19 cellular contexts compared by ENCODE assay signal in genomic region chr21:25412090-25412489, GRCh38.
"Had no signal": no experiment of that assay in that cellular context is flagged by ENCODE, and none has a peak within 500 bp of the region (broad histone marks: within the 10 kb centered on the region; RNA-seq: fewer than 3 reads in every experiment).

No MANE protein-coding gene starts in this region.

- H3K9me3 ChIP-seq: suprapubic skin had no signal

- H3K27me3 ChIP-seq: suprapubic skin had no signal

- H3K4me1 ChIP-seq: suprapubic skin had no signal

- H3K27ac ChIP-seq: suprapubic skin had no signal

- H3K36me3 Mint-ChIP-seq: natural killer cell treated with Interleukin-12 subunit alpha and Interleukin-12 subunit beta and Interleukin-15 and Interleukin-18, amount 100 ng/mL, for 72 hours; type B pancreatic cell; WTC11 had no signal

- H3K4me3 Mint-ChIP-seq: activated CD4-positive, alpha-beta memory T cell treated with anti-CD3 and anti-CD28 coated beads, Interleukin-2, amount 10 ng/mL, durations not matched to agents 7 days and 5 days; activated T-cell treated with anti-CD3 and anti-CD28 coated beads, Interleukin-2, amount 50 U/mL, for 24 hours; natural killer cell treated with Interleukin-12 subunit alpha and Interleukin-12 subunit beta and Interleukin-15 and Interleukin-18, amount 100 ng/mL, for 72 hours; T-helper 17 cell; type B pancreatic cell; WTC11 had no signal

- H3K27me3 Mint-ChIP-seq: activated CD4-positive, alpha-beta memory T cell treated with anti-CD3 and anti-CD28 coated beads, Interleukin-2, amount 10 ng/mL, durations not matched to agents 7 days and 5 days; activated T-cell treated with anti-CD3 and anti-CD28 coated beads, Interleukin-2, amount 50 U/mL, for 24 hours had no signal

- H3K4me1 Mint-ChIP-seq: WTC11 had no signal

- H3K36me3 ChIP-seq: suprapubic skin had no signal

- H3K4me3 ChIP-seq: smooth muscle cell, suprapubic skin had no signal

- H3K27ac Mint-ChIP-seq: activated CD4-positive, alpha-beta memory T cell treated with anti-CD3 and anti-CD28 coated beads, Interleukin-2, amount 10 ng/mL, durations not matched to agents 7 days and 5 days; activated T-cell treated with anti-CD3 and anti-CD28 coated beads, Interleukin-2, amount 50 U/mL, for 24 hours; natural killer cell treated with Interleukin-12 subunit alpha and Interleukin-12 subunit beta and Interleukin-15 and Interleukin-18, amount 100 ng/mL, for 72 hours; T-helper 17 cell; type B pancreatic cell; WTC11 had no signal

- H3K4me2 ChIP-seq: smooth muscle cell had no signal

- ATAC-seq: left lobe of liver; natural killer cell treated with Interleukin-12 subunit alpha and Interleukin-12 subunit beta and Interleukin-15 and Interleukin-18, amount 100 ng/mL, for 72 hours; right cardiac atrium; stimulated activated naive CD8-positive, alpha-beta T cell treated with anti-CD3 and anti-CD28 coated beads, Interleukin-15, Interleukin-2, amounts not matched to agents 100 U/mL and 50 U/mL, for 24 hours; T-helper 17 cell; WTC11 had no signal

- DNase-seq: activated CD4-positive, alpha-beta memory T cell treated with anti-CD3 and anti-CD28 coated beads, Interleukin-2, amount 10 ng/mL, durations not matched to agents 7 days and 5 days; activated CD4-positive, alpha-beta T cell treated with anti-CD3 and anti-CD28 coated beads for 4 hours; activated naive CD4-positive, alpha-beta T cell treated with anti-CD3 and anti-CD28 coated beads, Interleukin-2, amount 50 U/mL, for 16 hours; activated T-cell treated with anti-CD3 and anti-CD28 coated beads, Interleukin-2, amount 50 U/mL, for 24 hours; erythroblast; islet precursor cell; mesendoderm; right cardiac atrium; stimulated activated CD4-positive, alpha-beta T cell treated with anti-CD3 and anti-CD28 coated beads, Interleukin-4, amount 100 ng/mL, for 4 hours; stimulated activated CD8-positive, alpha-beta memory T cell treated with anti-CD3 and anti-CD28 coated beads, Interleukin-4, amount 100 ng/mL, for 48 hours; stimulated activated naive CD8-positive, alpha-beta T cell treated with anti-CD3 and anti-CD28 coated beads, Interleukin-15, Interleukin-2, amounts not matched to agents 100 U/mL and 50 U/mL, for 24 hours; T-helper 17 cell had no signal

- H3K9me3 Mint-ChIP-seq: activated CD4-positive, alpha-beta memory T cell treated with anti-CD3 and anti-CD28 coated beads, Interleukin-2, amount 10 ng/mL, durations not matched to agents 7 days and 5 days; type B pancreatic cell had no signal

- FAIRE-seq: colon had no signal
